ENCODE assay signal across 22 cellular contexts in genomic region chr2:79977782-79978181, GRCh38.
DNase-seq lines count a peak whose midpoint lies in the region; ATAC-seq and TF ChIP-seq lines count a peak whose summit lies in the region.
"Had no signal": no experiment of that assay in that cellular context is flagged by ENCODE, and none has a peak within 500 bp of the region (broad histone marks: within the 10 kb centered on the region; RNA-seq: fewer than 3 reads in every experiment).

No MANE protein-coding gene starts in this region.

- peak overlapping the region; percentile 40; the same call in 1 of the 2 replicates for H3K4me3 Mint-ChIP-seq in WTC11
- H3K4me3 Mint-ChIP-seq: CD4-positive, alpha-beta memory T cell; T-helper 1 cell treated with Interleukin-12 subunit alpha and Interleukin-12 subunit beta and Interleukin-4 antibody, amounts not matched to agents 30 μg/mL and 1 μg/mL, for 36 hours had no signal

- H3K9me3 Mint-ChIP-seq in WTC11: peaks cover 17% of the 10 kb centered on the region
- H3K9me3 Mint-ChIP-seq: T-helper 1 cell treated with Interleukin-12 subunit alpha and Interleukin-12 subunit beta and Interleukin-4 antibody, amounts not matched to agents 30 μg/mL and 1 μg/mL, for 36 hours had no signal

- TF ChIP-seq CTCF in AG10803 (conservative IDR thresholded peaks at IDR 0.05; ENCODE audit: low read length) (no peak), WTC11 (IDR thresholded peaks at IDR 0.05) (no peak)

- H3K4me3 ChIP-seq in AG10803 (ENCODE audit: low read length): no peak overlapping the region

- peak; percentile 68 for ATAC-seq in WTC11
- no peak for ATAC-seq in GM21576 (IDR thresholded peaks at IDR 0.05; ENCODE audit: unreplicated experiment)
- ATAC-seq: Panc1 had no signal

- CTCF ChIA-PET in WTC11 (lab: Charles Lee): no interaction called here

- POLR2A ChIA-PET in WTC11 (lab: Charles Lee): no interaction called here

- peak overlapping the region; percentile 96 for H3K27ac Mint-ChIP-seq in WTC11
- H3K27ac Mint-ChIP-seq: CD4-positive, alpha-beta memory T cell; T-helper 1 cell treated with Interleukin-12 subunit alpha and Interleukin-12 subunit beta and Interleukin-4 antibody, amounts not matched to agents 30 μg/mL and 1 μg/mL, for 36 hours had no signal

- H3K36me3 Mint-ChIP-seq in WTC11: peaks cover 2% of the 10 kb centered on the region
- H3K36me3 Mint-ChIP-seq: CD4-positive, alpha-beta memory T cell had no signal

- H3K27me3 Mint-ChIP-seq in WTC11 (ENCODE audit: low read depth): no peaks in the 10 kb centered on the region
- H3K27me3 Mint-ChIP-seq: CD4-positive, alpha-beta memory T cell had no signal

- DNase-seq in AG10803 (ENCODE audit: low read depth): peak; percentile 14
- DNase-seq in HT1080 (ENCODE audit: low read depth): peak; percentile 8
- DNase-seq in WTC11 (ENCODE audit: low spot score): no peak
- peak; percentile 28 for DNase-seq in iPS-NIHi7 (ENCODE audit: extremely low spot score)
- DNase-seq in effector CD8-positive, alpha-beta T cell (lab: John Stamatoyannopoulos, UW): no peak
- no peak for DNase-seq in SW480 (ENCODE audit: low spot score)
- DNase-seq in NCI-H510A (lab: John Stamatoyannopoulos, UW): no peak
- DNase-seq: AML-193; C1 segment of cervical spinal cord; CD4-positive, alpha-beta memory T cell; COR-L47; DMS53; H7; NCI-H1092 treated with DMSO at 0.1 percent for 48 hours; NCI-H1436; NCI-H1930; NCI-H446 treated with DMSO at 0.1 percent for 48 hours; NCI-H526 treated with DMSO at 0.1 percent for 48 hours; SHP77 had no signal

- H3K4me1 Mint-ChIP-seq in WTC11: peaks cover 71% of the 10 kb centered on the region
- H3K4me1 Mint-ChIP-seq: CD4-positive, alpha-beta memory T cell had no signal

TF ChIP-seq in WTC11, 78 proteins besides CTCF, POLR2A, EP300 and RAD21 (continues in another document):
- TF ChIP-seq FOXP4 (CRISPR knock-in tag; IDR thresholded peaks at IDR 0.05): no peak
- no peak for TF ChIP-seq ZNF232 (CRISPR knock-in tag; IDR thresholded peaks at IDR 0.05)
- no peak for TF ChIP-seq JAZF1 (CRISPR knock-in tag; IDR thresholded peaks at IDR 0.05)
- TF ChIP-seq GRHL2 (CRISPR knock-in tag; IDR thresholded peaks at IDR 0.05; ENCODE audit: insufficient replicate concordance, severe bottlenecking): no peak
- no peak for TF ChIP-seq ZNF416 (CRISPR knock-in tag; IDR thresholded peaks at IDR 0.05)
- no peak for TF ChIP-seq SMAD4 (CRISPR knock-in tag; IDR thresholded peaks at IDR 0.05)
- TF ChIP-seq ZNF138 (CRISPR knock-in tag; conservative IDR thresholded peaks at IDR 0.05): no peak
- TF ChIP-seq IRF1 (CRISPR knock-in tag; IDR thresholded peaks at IDR 0.05): no peak
- no peak for TF ChIP-seq ZMAT4 (CRISPR knock-in tag; IDR thresholded peaks at IDR 0.05)
- TF ChIP-seq TCF7 (CRISPR knock-in tag; IDR thresholded peaks at IDR 0.05; ENCODE audit: low read depth): no peak
- no peak for TF ChIP-seq RELA (CRISPR knock-in tag; IDR thresholded peaks at IDR 0.05; ENCODE audit: borderline replicate concordance)
- no peak for TF ChIP-seq SP1 (CRISPR knock-in tag; conservative IDR thresholded peaks at IDR 0.05)
- no peak for TF ChIP-seq MXD4 (CRISPR knock-in tag; IDR thresholded peaks at IDR 0.05; ENCODE audit: borderline replicate concordance)
- no peak for TF ChIP-seq NR1H2 (CRISPR knock-in tag; IDR thresholded peaks at IDR 0.05)
- no peak for TF ChIP-seq STAT6 (CRISPR knock-in tag; conservative IDR thresholded peaks at IDR 0.05; ENCODE audit: low read depth)
- TF ChIP-seq RORB (CRISPR knock-in tag; IDR thresholded peaks at IDR 0.05): no peak
- TF ChIP-seq ZBTB43 (CRISPR knock-in tag; IDR thresholded peaks at IDR 0.05): no peak
- TF ChIP-seq PRDM15 (CRISPR knock-in tag; IDR thresholded peaks at IDR 0.05): no peak
- TF ChIP-seq TEAD4 (CRISPR knock-in tag; IDR thresholded peaks at IDR 0.05): no peak

Comparison
In these comparisons a context has a peak if more than half of its experiments do, and no peak if none do; other contexts are left out.
1. DNase-seq: peak in AG10803 (single experiment), HT1080 (single experiment) and iPS-NIHi7 (single experiment); none in WTC11 (single experiment), effector CD8-positive, alpha-beta T cell (single experiment), SW480 (single experiment) and NCI-H510A (single experiment).